32 cellular contexts compared by ENCODE assay signal in the genomic region with DNA sequence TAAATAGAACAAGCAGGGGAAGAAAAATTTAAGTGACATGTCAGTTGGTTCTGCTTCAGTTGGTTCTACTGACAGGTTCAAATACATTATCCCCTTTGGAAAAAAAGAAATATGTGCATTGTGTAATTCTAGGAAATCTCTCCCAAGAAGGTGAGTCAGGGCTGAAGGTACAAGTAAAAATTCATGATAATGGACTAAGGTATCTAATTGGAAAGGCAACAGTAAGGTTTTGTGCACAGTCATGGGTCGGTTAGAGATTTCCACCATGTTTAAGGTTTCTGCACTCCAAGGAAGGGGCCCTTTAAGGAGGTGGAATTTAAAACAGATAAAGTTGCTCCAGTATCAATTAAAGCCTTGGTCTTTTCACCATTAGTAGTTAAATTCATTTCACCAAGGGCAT. TPM values are rescaled to one million over a fixed set of nuclear protein-coding genes. Genes with fewer than 3 reads are reported as not detected.
"Had no signal": no experiment of that assay in that cellular context is flagged by ENCODE, and none has a peak within 500 bp of the region (broad histone marks: within the 10 kb centered on the region; RNA-seq: fewer than 3 reads in every experiment).

No MANE protein-coding gene starts in this region.

- ATAC-seq: activated naive CD4-positive, alpha-beta T cell treated with anti-CD3 and anti-CD28 coated beads, Interleukin-2, amount 50 U/mL, for 72 hours; activated naive CD8-positive, alpha-beta T cell treated with anti-CD3 and anti-CD28 coated beads, Interleukin-2, amount 50 U/mL, for 24 hours; activated T-cell treated with anti-CD3 and anti-CD28 coated beads, Interleukin-2, amount 50 U/mL, for 4 hours; SK-N-SH treated with all-trans-retinoic acid at 6 μM for 48 hours; T-helper 17 cell; WTC11 had no signal

- H3K9me3 ChIP-seq: ascending aorta had no signal

- H3K27ac ChIP-seq: ascending aorta, SJCRH30 had no signal

- H3K36me3 ChIP-seq: ascending aorta, SJCRH30 had no signal

- H3K4me3 ChIP-seq: ascending aorta, SJCRH30 had no signal

- H3K36me3 Mint-ChIP-seq: activated naive CD4-positive, alpha-beta T cell treated with anti-CD3 and anti-CD28 coated beads, Interleukin-2, amount 50 U/mL, for 72 hours; brain had no signal

- H3K4me3 Mint-ChIP-seq: activated CD4-positive, alpha-beta T cell treated with anti-CD3 and anti-CD28 coated beads, Interleukin-2, amount 10 ng/mL, durations not matched to agents 24 days and 14 days; activated naive CD8-positive, alpha-beta T cell treated with anti-CD3 and anti-CD28 coated beads, Interleukin-2, amount 50 U/mL, for 24 hours; activated T-cell treated with anti-CD3 and anti-CD28 coated beads, Interleukin-2, amount 50 U/mL, for 4 hours; brain; T-helper 17 cell; WTC11 had no signal

- H3K4me1 Mint-ChIP-seq: activated CD4-positive, alpha-beta T cell treated with anti-CD3 and anti-CD28 coated beads, Interleukin-2, amount 10 ng/mL, durations not matched to agents 24 days and 14 days; activated naive CD8-positive, alpha-beta T cell treated with anti-CD3 and anti-CD28 coated beads, Interleukin-2, amount 50 U/mL, for 24 hours; brain; T-helper 17 cell; WTC11 had no signal

- DNase-seq: activated CD4-positive, alpha-beta T cell treated with anti-CD3 and anti-CD28 coated beads, Interleukin-2, amount 10 ng/mL, durations not matched to agents 24 days and 14 days; activated CD4-positive, alpha-beta T cell treated with anti-CD3 and anti-CD28 coated beads, Interleukin-2, amount 50 U/mL, for 48 hours; activated CD4-positive, CD25-positive, alpha-beta regulatory T cell treated with anti-CD3 and anti-CD28 coated beads, Interleukin-2, amount 50 U/mL, for 72 hours; activated CD8-positive, alpha-beta memory T cell treated with anti-CD3 and anti-CD28 coated beads for 24 hours; activated effector memory CD4-positive, alpha-beta T cell treated with anti-CD3 and anti-CD28 coated beads, Interleukin-2, amount 50 U/mL, for 16 hours; activated naive CD4-positive, alpha-beta T cell treated with Interleukin-2 at 50 U/mL for 16 hours; activated naive CD8-positive, alpha-beta T cell treated with anti-CD3 and anti-CD28 coated beads, Interleukin-2, amount 50 U/mL, for 24 hours; activated T-cell treated with anti-CD3 and anti-CD28 coated beads, Interleukin-2, amount 50 U/mL, for 4 hours; amniotic stem cell; cerebellar nuclear complex; Kasumi-1; KBM-7; NCI-H1048; NCI-H146; NCI-H187 treated with DMSO at 0.1 percent for 48 hours; NCI-H2081 treated with DMSO at 0.1 percent for 48 hours; NCI-H2171; NCI-H2227 treated with DMSO at 0.1 percent for 48 hours; NCI-H526; NCI-H82; Right ventricle myocardium superior; RPMI8226; SJCRH30; T-helper 17 cell; T-helper 9 cell had no signal

- H3K27ac Mint-ChIP-seq: activated CD4-positive, alpha-beta T cell treated with anti-CD3 and anti-CD28 coated beads, Interleukin-2, amount 10 ng/mL, durations not matched to agents 24 days and 14 days; activated naive CD4-positive, alpha-beta T cell treated with anti-CD3 and anti-CD28 coated beads, Interleukin-2, amount 50 U/mL, for 72 hours; activated naive CD8-positive, alpha-beta T cell treated with anti-CD3 and anti-CD28 coated beads, Interleukin-2, amount 50 U/mL, for 24 hours; brain; T-helper 17 cell; WTC11 had no signal

- H3K4me1 ChIP-seq: ascending aorta, SJCRH30 had no signal

- H3K27me3 ChIP-seq: ascending aorta, SJCRH30 had no signal

- H3K9me3 Mint-ChIP-seq: activated CD4-positive, alpha-beta T cell treated with anti-CD3 and anti-CD28 coated beads, Interleukin-2, amount 10 ng/mL, durations not matched to agents 24 days and 14 days; activated naive CD4-positive, alpha-beta T cell treated with anti-CD3 and anti-CD28 coated beads, Interleukin-2, amount 50 U/mL, for 72 hours; activated naive CD8-positive, alpha-beta T cell treated with anti-CD3 and anti-CD28 coated beads, Interleukin-2, amount 50 U/mL, for 24 hours; activated T-cell treated with anti-CD3 and anti-CD28 coated beads, Interleukin-2, amount 50 U/mL, for 4 hours had no signal

RNA-seq across cellular contexts. Expression of gene B4GALNT2, which starts 17.9 kb away (rescaled TPM):
- total RNA-seq: activated T-cell treated with anti-CD3 and anti-CD28 coated beads, Interleukin-2, amount 50 U/mL, for 4 hours; ascending aorta; NCI-H460; OCI-LY7; Right ventricle myocardium superior; SJCRH30 had no signal
